1 cellular context compared by ENCODE assay signal in the genomic region with DNA sequence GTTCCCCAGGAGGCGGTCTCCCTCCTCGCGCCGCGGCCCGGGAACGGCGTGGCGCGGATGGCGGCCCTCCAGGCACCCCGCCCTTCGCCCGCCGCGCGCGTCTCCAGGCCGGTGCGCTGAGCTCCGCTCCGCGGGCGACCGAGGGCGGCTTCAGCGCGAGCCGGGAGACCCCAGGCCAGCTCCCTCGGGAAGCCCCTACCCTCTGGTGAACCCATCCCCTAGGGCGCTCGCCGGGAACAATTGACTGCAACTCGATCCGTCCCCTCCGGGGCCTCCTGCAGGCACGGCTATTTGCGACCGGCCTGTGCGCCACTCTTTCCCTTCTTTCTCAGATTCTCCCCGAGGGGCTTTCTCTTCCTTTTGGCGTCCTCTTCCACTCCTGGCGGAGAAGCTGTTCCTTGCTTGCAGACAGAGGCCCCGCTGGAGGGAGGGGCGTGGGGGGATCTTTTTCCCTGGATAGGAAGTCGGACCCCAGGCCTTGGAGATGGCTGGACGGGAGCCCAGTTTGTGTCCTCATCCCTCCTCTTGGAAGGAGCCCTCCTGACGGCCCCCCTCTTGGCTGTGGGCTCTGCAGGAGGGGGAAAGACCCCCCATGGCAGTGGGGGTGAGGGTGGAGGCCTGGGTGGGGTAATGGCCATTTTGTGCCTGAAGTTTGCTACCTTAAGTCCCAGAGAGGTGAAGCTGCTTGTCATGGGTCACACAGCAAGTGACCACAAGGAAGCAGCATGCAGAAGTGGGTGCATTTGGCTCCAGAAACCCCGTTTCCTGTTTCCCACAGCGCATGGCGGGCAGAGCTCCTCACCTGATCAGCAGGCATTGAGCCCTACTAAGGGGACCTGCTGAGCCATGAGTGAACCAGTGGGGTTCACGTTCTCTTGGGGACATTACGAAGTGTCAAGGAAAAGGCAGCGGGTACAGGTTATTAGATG.
A peak's percentile ranks its signal among the peaks of the same experiment; 100 is the strongest.
TF ChIP-seq lines count a peak whose summit lies in the region.

No MANE protein-coding gene starts in this region.

TF ChIP-seq in H1, 55 proteins besides CTCF, POLR2A, EP300 and RAD21:
- TF ChIP-seq SIRT6 (IDR thresholded peaks at IDR 0.05; ENCODE audit: low read length), result no peak
- no peak for TF ChIP-seq SP1 (IDR thresholded peaks at IDR 0.05; ENCODE audit: low read depth, low read length)
- TF ChIP-seq RXRA (IDR thresholded peaks at IDR 0.05; ENCODE audit: insufficient read depth, low read depth, low read length), result 0 out of 2 replicates have a peak, but pooled peaks have one; percentile 47
- TF ChIP-seq, protein P1, sequence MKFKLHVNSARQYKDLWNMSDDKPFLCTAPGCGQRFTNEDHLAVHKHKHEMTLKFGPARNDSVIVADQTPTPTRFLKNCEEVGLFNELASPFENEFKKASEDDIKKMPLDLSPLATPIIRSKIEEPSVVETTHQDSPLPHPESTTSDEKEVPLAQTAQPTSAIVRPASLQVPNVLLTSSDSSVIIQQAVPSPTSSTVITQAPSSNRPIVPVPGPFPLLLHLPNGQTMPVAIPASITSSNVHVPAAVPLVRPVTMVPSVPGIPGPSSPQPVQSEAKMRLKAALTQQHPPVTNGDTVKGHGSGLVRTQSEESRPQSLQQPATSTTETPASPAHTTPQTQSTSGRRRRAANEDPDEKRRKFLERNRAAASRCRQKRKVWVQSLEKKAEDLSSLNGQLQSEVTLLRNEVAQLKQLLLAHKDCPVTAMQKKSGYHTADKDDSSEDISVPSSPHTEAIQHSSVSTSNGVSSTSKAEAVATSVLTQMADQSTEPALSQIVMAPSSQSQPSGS (IDR thresholded peaks at IDR 0.05; ENCODE audit: low read length), result 0 out of 2 replicates have a peak, but pooled peaks have one; percentile 22
- TF ChIP-seq PHF8 (conservative IDR thresholded peaks at IDR 0.05; ENCODE audit: low read depth, low read length), result peak; percentile 58; the same call in 1 of the 2 replicates
- TF ChIP-seq GABPA (IDR thresholded peaks at IDR 0.05; ENCODE audit: borderline replicate concordance, insufficient read depth, low read length), result no peak
- TF ChIP-seq BCL11A (IDR thresholded peaks at IDR 0.05; ENCODE audit: low read depth in 2 of 2, low read length in 2 of 2), result no peak
- peak; percentile 43; the same call in 1 of the 2 replicates for TF ChIP-seq POLR2AphosphoS5 (IDR thresholded peaks at IDR 0.05; ENCODE audit: low read depth, low read length)
- no peak for TF ChIP-seq RNF2 (IDR thresholded peaks at IDR 0.05; ENCODE audit: borderline replicate concordance, low read depth, low read length, missing control alignments, poor library complexity, severe bottlenecking)
- no peak for TF ChIP-seq NANOG (IDR thresholded peaks at IDR 0.05; ENCODE audit: insufficient read depth, low read depth, low read length, poor library complexity, severe bottlenecking)
- TF ChIP-seq, protein P2, sequence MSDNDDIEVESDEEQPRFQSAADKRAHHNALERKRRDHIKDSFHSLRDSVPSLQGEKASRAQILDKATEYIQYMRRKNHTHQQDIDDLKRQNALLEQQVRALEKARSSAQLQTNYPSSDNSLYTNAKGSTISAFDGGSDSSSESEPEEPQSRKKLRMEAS (IDR thresholded peaks at IDR 0.05), result peak; percentile 16; the same call in 1 of the 2 replicates
